Comparison of ENCODE assay signal across 8 cellular contexts in genomic region chr17:63621684-63622570, GRCh38. TPM values are rescaled to one million over a fixed set of nuclear protein-coding genes. Genes with fewer than 3 reads are reported as not detected.
DNase-seq lines count a peak whose midpoint lies in the region; ATAC-seq and TF ChIP-seq lines count a peak whose summit lies in the region.

Gene MAP3K3 (plus strand): TSS chr17:63622417. CDS start chr17:63622760, 343 bp downstream.

- under 1% methylated on average over 48 of the region's 75 CpGs for WGBS in esophagus muscularis mucosa

- ATAC-seq in GM21825 (IDR thresholded peaks at IDR 0.05; ENCODE audit: unreplicated experiment) = peak; percentile 92

- H3K27me3 ChIP-seq in DOHH2 (ENCODE audit: control insufficient read depth, low read length) (peaks cover 5% of the 10 kb centered on the region; the same call in 1 of the 2 replicates), Karpas-422 (ENCODE audit: low read length) (no peaks in the 10 kb centered on the region), esophagus muscularis mucosa (no peaks in the 10 kb centered on the region), muscle layer of duodenum (ENCODE audit: low read depth, low read length) (no peaks in the 10 kb centered on the region)

- H2AFZ ChIP-seq in Karpas-422 (ENCODE audit: low read length) = peak within 1 kb of the TSS; percentile 73; the same call in 1 of the 2 replicates

- H4K20me1 ChIP-seq in DOHH2 (ENCODE audit: control insufficient read depth, insufficient read depth, low read depth, low read length) (peaks cover 8% of the 10 kb centered on the region; the same call in 1 of the 2 replicates), Karpas-422 (ENCODE audit: insufficient read depth, low read depth, low read length) (peaks cover 11% of the 10 kb centered on the region; the same call in 1 of the 2 replicates)

- peak within 1 kb of the TSS; percentile 44 for H3K27ac ChIP-seq in DOHH2 (ENCODE audit: low read depth, low read length)
- no peak within 1 kb of the TSS; the same call in 1 of the 2 replicates for H3K27ac ChIP-seq in Karpas-422 (ENCODE audit: low read length)
- peak within 1 kb of the TSS; percentile 85 to 91 (median 89) for H3K27ac ChIP-seq in esophagus muscularis mucosa (replicated peaks in 1 of 4)
- peak within 1 kb of the TSS; percentile 77 for H3K27ac ChIP-seq in muscle layer of duodenum (ENCODE audit: low read length)

- H3K9me2 ChIP-seq in DOHH2 (replicated peaks; ENCODE audit: control insufficient read depth, low read length) = no peaks in the 10 kb centered on the region
- H3K9me2 ChIP-seq in Karpas-422 (replicated peaks; ENCODE audit: insufficient read depth, low read length) = no peaks in the 10 kb centered on the region

- peak; percentile 100 for DNase-seq in Karpas-422
- DNase-seq in RKO (ENCODE audit: low spot score) = peak; percentile 100
- DNase-seq in activated T-helper 1 cell treated with Interleukin-2 at 50 U/mL for 16 hours (ENCODE audit: low read depth) = peak; percentile 94
- peak; percentile 100 for DNase-seq in esophagus muscularis mucosa (ENCODE audit: extremely low spot score)
- DNase-seq in stimulated activated CD8-positive, alpha-beta memory T cell treated with anti-CD3 and anti-CD28 coated beads, Interleukin-7, amount 100 ng/mL, for 4 hours (ENCODE audit: low read depth in 2 of 2) = peak; percentile 97 to 98

- no peak for TF ChIP-seq EP300 in esophagus muscularis mucosa (IDR thresholded peaks at IDR 0.05)

- TF ChIP-seq POLR2A in esophagus muscularis mucosa (IDR thresholded peaks at IDR 0.05; ENCODE audit: low read depth) = no peak

- H3F3A ChIP-seq in DOHH2 (ENCODE audit: control insufficient read depth, insufficient read depth) = no peaks in the 10 kb centered on the region; the same call in 1 of the 2 replicates

- H3K4me2 ChIP-seq in DOHH2 (ENCODE audit: low read length) = peak within 1 kb of the TSS; percentile 95
- peak within 1 kb of the TSS; percentile 92 for H3K4me2 ChIP-seq in Karpas-422 (ENCODE audit: low read depth, low read length, poor library complexity, severe bottlenecking)

- peaks cover 26% of the 10 kb centered on the region for H3K4me1 ChIP-seq in DOHH2 (ENCODE audit: control insufficient read depth, low read length)
- peaks cover 32% of the 10 kb centered on the region for H3K4me1 ChIP-seq in Karpas-422 (ENCODE audit: low read length)
- peaks cover 37 to 44% (median 42%) of the 10 kb centered on the region in 4 donors for H3K4me1 ChIP-seq in esophagus muscularis mucosa
- H3K4me1 ChIP-seq in muscle layer of duodenum (ENCODE audit: control insufficient read depth in 1 of 2, insufficient read depth in 2 of 2, low read length in 2 of 2) = peaks cover 3 to 34% of the 10 kb centered on the region in 2 donors

- H3K36me3 ChIP-seq in DOHH2 (ENCODE audit: control insufficient read depth, low read length) (0 out of 2 replicates have a peak, but pooled peaks cover 4% of the 10 kb centered on the region), Karpas-422 (ENCODE audit: insufficient read depth, low read length) (no peaks in the 10 kb centered on the region), esophagus muscularis mucosa (no peaks in the 10 kb centered on the region), muscle layer of duodenum (ENCODE audit: control insufficient read depth in 1 of 2, insufficient read depth in 2 of 2, low read length in 2 of 2) (no peaks in the 10 kb centered on the region)

- peaks cover 41% of the 10 kb centered on the region for H3K79me2 ChIP-seq in DOHH2 (ENCODE audit: control insufficient read depth, low read length)
- H3K79me2 ChIP-seq in Karpas-422 (ENCODE audit: low read length) = peaks cover 40% of the 10 kb centered on the region

- intact Hi-C loops in esophagus muscularis mucosa (cut with DNase I) = loop anchor here (5.0 kb wide), 1 partner anchor 80 kb away; the partner anchor contains the start of gene LIMD2

- H3K4me3 ChIP-seq in DOHH2 (ENCODE audit: low read length) = peak within 1 kb of the TSS; percentile 71
- H3K4me3 ChIP-seq in Karpas-422 (ENCODE audit: low read length) = peak within 1 kb of the TSS; percentile 87
- peak within 1 kb of the TSS; percentile 85 to 96 (median 88) for H3K4me3 ChIP-seq in esophagus muscularis mucosa
- peak within 1 kb of the TSS; percentile 81 to 93 for H3K4me3 ChIP-seq in muscle layer of duodenum (ENCODE audit: low read depth in 1 of 2, low read length in 2 of 2)

- H3K9ac ChIP-seq in Karpas-422 (ENCODE audit: low read length) = peak within 1 kb of the TSS; percentile 88

- TF ChIP-seq CTCF in DOHH2 (IDR thresholded peaks at IDR 0.05; ENCODE audit: low read depth, low read length, poor library complexity, severe bottlenecking) = peak; percentile 33
- TF ChIP-seq CTCF in esophagus muscularis mucosa (IDR thresholded peaks at IDR 0.05) = peak in 2 of 3 experiments; percentile 21 to 30

- H3K9me3 ChIP-seq in DOHH2 (ENCODE audit: control insufficient read depth, insufficient read depth, low read length) (no peaks in the 10 kb centered on the region), Karpas-422 (ENCODE audit: low read length) (no peaks in the 10 kb centered on the region), esophagus muscularis mucosa (no peaks in the 10 kb centered on the region), muscle layer of duodenum (ENCODE audit: control insufficient read depth in 1 of 2, low read length in 2 of 2) (no peaks in the 10 kb centered on the region)

RNA-seq across cellular contexts. Expression of gene MAP3K3, which starts in this region (rescaled TPM):
- total RNA-seq in Karpas-422 (2014; rRNA removed; shearing (Covaris generic); ENCODE audit: low replicate concordance) = 17.8 and 43.4 TPM in 2 replicates
- 100 to 1,000 TPM in 1 of 4 donors, 10 to 100 TPM in 3; 67.7 to 132 (median 86.6) TPM for total RNA-seq in esophagus muscularis mucosa
